Comparison of ENCODE assay signal across 1 cellular context in genomic region chr16:13936596-13937081, GRCh38.
TF ChIP-seq lines count a peak whose summit lies in the region.

No MANE protein-coding gene starts in this region.

TF ChIP-seq in K562, 482 proteins besides CTCF, POLR2A, EP300 and RAD21 (continues in another document):
- no peak for TF ChIP-seq TSHZ1 (CRISPR knock-in tag; IDR thresholded peaks at IDR 0.05)
- TF ChIP-seq PREB (CRISPR knock-in tag; IDR thresholded peaks at IDR 0.05): no peak
- TF ChIP-seq PRPF4 (IDR thresholded peaks at IDR 0.05; ENCODE audit: insufficient read depth, low read depth, low read length, poor library complexity, severe bottlenecking): no peak
- no peak for TF ChIP-seq REST (CRISPR knock-in tag; IDR thresholded peaks at IDR 0.05; ENCODE audit: low read depth)
- no peak for TF ChIP-seq POLR2AphosphoS2 (IDR thresholded peaks at IDR 0.05; ENCODE audit: low read length)
- TF ChIP-seq JUND (IDR thresholded peaks at IDR 0.05; ENCODE audit: borderline replicate concordance, low read depth, low read length): peak; percentile 40; the same call in 1 of the 2 replicates
- TF ChIP-seq JUND (tag; IDR thresholded peaks at IDR 0.05; ENCODE audit: borderline replicate concordance, low read depth, low read length): peak; percentile 35; the same call in 1 of the 3 replicates
- TF ChIP-seq NFIX (CRISPR knock-in tag; IDR thresholded peaks at IDR 0.05; ENCODE audit: low read depth): no peak
- no peak for TF ChIP-seq FOXK2 (conservative IDR thresholded peaks at IDR 0.05 in 1 of 2, IDR thresholded peaks at IDR 0.05 in 1 of 2; ENCODE audit: low read depth in 2 of 2)
- no peak for TF ChIP-seq ZBTB26 (CRISPR knock-in tag; IDR thresholded peaks at IDR 0.05)
- no peak for TF ChIP-seq BRCA1 (IDR thresholded peaks at IDR 0.05)
- TF ChIP-seq BRCA1 (CRISPR knock-in tag; IDR thresholded peaks at IDR 0.05): no peak
- no peak for TF ChIP-seq ZNF76 (CRISPR knock-in tag; IDR thresholded peaks at IDR 0.05; ENCODE audit: borderline replicate concordance)
- TF ChIP-seq ELF4 (CRISPR knock-in tag; IDR thresholded peaks at IDR 0.05): no peak
- TF ChIP-seq HDAC3 (IDR thresholded peaks at IDR 0.05; ENCODE audit: borderline replicate concordance, partially characterized antibody): no peak
- no peak for TF ChIP-seq MAX (CRISPR knock-in tag; IDR thresholded peaks at IDR 0.05)
- TF ChIP-seq BMI1 (IDR thresholded peaks at IDR 0.05; ENCODE audit: low read length): no peak
- TF ChIP-seq GTF2E2 (tag; IDR thresholded peaks at IDR 0.05): no peak
- no peak for TF ChIP-seq SLC30A9 (CRISPR knock-in tag; IDR thresholded peaks at IDR 0.05)
- TF ChIP-seq RNF2 (IDR thresholded peaks at IDR 0.05): no peak
- no peak for TF ChIP-seq POLR2G (IDR thresholded peaks at IDR 0.05; ENCODE audit: low read depth, low read length)
- no peak for TF ChIP-seq ZNF449 (CRISPR knock-in tag; IDR thresholded peaks at IDR 0.05)
- TF ChIP-seq CEBPG (CRISPR knock-in tag; IDR thresholded peaks at IDR 0.05): no peak
- peak; percentile 70 to 74 for TF ChIP-seq CEBPG (tag; conservative IDR thresholded peaks at IDR 0.05 in 1 of 2, IDR thresholded peaks at IDR 0.05 in 1 of 2)
- TF ChIP-seq ZNF384 (IDR thresholded peaks at IDR 0.05; ENCODE audit: low read depth, low read length): peak; percentile 8; the same call in 1 of the 2 replicates
- TF ChIP-seq HNRNPUL1 (IDR thresholded peaks at IDR 0.05; ENCODE audit: low read length): no peak
- no peak for TF ChIP-seq TRIM24 (IDR thresholded peaks at IDR 0.05)
- TF ChIP-seq RB1 (IDR thresholded peaks at IDR 0.05; ENCODE audit: low read depth): no peak
- TF ChIP-seq FOSL1 (tag; conservative IDR thresholded peaks at IDR 0.05): peak; percentile 88
- TF ChIP-seq XRCC3 (IDR thresholded peaks at IDR 0.05): no peak
- TF ChIP-seq LCOR (CRISPR knock-in tag; IDR thresholded peaks at IDR 0.05): no peak
- TF ChIP-seq BHLHE40 (IDR thresholded peaks at IDR 0.05; ENCODE audit: low read length): peak; percentile 82
- no peak for TF ChIP-seq C11orf30 (IDR thresholded peaks at IDR 0.05; ENCODE audit: low read depth)
- TF ChIP-seq AFF4 (CRISPR knock-in tag; IDR thresholded peaks at IDR 0.05): no peak
- peak; percentile 31; the same call in 1 of the 2 replicates for TF ChIP-seq SMARCA4 (IDR thresholded peaks at IDR 0.05)
- no peak for TF ChIP-seq BCL6 (CRISPR knock-in tag; IDR thresholded peaks at IDR 0.05)
- peak; percentile 63; the same call in 1 of the 2 replicates for TF ChIP-seq ATF3 (IDR thresholded peaks at IDR 0.05)
- TF ChIP-seq ATF3 (CRISPR knock-in tag; conservative IDR thresholded peaks at IDR 0.05): no peak
- TF ChIP-seq ZNF184 (CRISPR knock-in tag; IDR thresholded peaks at IDR 0.05): no peak
- TF ChIP-seq SNAPC5 (CRISPR knock-in tag; IDR thresholded peaks at IDR 0.05): no peak
- TF ChIP-seq HLTF (IDR thresholded peaks at IDR 0.05): no peak
- TF ChIP-seq ARID1B (IDR thresholded peaks at IDR 0.05): peak; percentile 43; the same call in 1 of the 2 replicates
- TF ChIP-seq TGIF2 (CRISPR knock-in tag; IDR thresholded peaks at IDR 0.05): no peak
- no peak for TF ChIP-seq KHSRP (IDR thresholded peaks at IDR 0.05)
- no peak for TF ChIP-seq JUN (IDR thresholded peaks at IDR 0.05; ENCODE audit: borderline replicate concordance, low read depth, low read length)
- TF ChIP-seq JUN (CRISPR knock-in tag; IDR thresholded peaks at IDR 0.05; ENCODE audit: borderline replicate concordance): no peak
- no peak for TF ChIP-seq CTCFL (IDR thresholded peaks at IDR 0.05; ENCODE audit: borderline replicate concordance, insufficient read depth, low read depth, low read length, poor library complexity, severe bottlenecking)
- no peak for TF ChIP-seq ETS2 (tag; IDR thresholded peaks at IDR 0.05; ENCODE audit: borderline replicate concordance, poor library complexity, severe bottlenecking)
- no peak for TF ChIP-seq E2F1 (CRISPR knock-in tag; IDR thresholded peaks at IDR 0.05)
- no peak for TF ChIP-seq MTA1 (IDR thresholded peaks at IDR 0.05; ENCODE audit: borderline replicate concordance)
